ENCODE assay signal across 10 cellular contexts in the genomic region with DNA sequence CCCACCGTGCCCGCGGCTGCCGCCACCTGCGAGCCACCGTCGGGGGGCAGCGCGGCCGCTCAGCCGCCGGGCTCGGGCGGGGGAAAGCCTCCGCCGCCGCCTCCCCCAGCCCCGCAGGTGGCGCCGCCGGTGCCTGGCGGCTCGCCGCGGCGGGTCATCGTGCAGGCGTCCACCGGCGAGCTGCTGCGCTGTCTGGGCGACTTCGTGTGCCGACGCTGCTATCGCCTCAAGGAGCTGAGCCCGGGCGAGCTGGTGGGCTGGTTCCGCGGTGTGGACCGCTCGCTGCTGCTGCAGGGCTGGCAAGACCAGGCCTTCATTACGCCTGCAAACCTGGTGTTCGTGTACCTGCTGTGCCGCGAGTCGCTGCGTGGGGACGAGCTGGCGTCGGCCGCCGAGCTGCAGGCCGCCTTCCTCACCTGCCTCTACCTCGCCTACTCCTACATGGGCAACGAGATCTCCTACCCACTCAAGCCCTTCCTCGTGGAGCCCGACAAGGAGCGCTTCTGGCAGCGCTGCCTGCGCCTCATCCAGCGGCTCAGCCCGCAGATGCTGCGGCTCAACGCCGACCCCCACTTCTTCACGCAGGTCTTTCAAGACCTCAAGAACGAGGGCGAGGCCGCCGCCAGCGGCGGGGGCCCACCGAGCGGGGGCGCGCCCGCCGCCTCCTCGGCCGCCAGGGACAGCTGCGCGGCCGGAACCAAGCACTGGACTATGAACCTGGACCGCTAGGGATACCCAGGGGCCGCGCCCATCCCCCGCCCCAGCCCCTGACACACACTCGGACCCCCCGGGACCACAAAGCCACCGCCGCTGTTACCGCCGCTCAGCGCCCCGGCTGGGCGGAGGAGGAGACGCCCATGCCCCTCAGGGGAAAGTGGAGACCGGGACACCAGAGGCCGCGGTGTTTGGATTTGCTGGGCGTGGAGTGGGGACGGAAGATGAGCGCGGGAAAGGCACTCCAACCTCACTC. TPM values are rescaled to one million over a fixed set of nuclear protein-coding genes. Genes with fewer than 3 reads are reported as not detected.
DNase-seq lines count a peak whose midpoint lies in the region; ATAC-seq and TF ChIP-seq lines count a peak whose summit lies in the region.
"Had no signal": no experiment of that assay in that cellular context is flagged by ENCODE, and none has a peak within 500 bp of the region (broad histone marks: within the 10 kb centered on the region; RNA-seq: fewer than 3 reads in every experiment).

No MANE protein-coding gene starts in this region.

- H3K36me3 Mint-ChIP-seq in nephron progenitor cell (ENCODE audit: low read depth): no peaks in the 10 kb centered on the region

- no peak overlapping the region for H2AFZ ChIP-seq in KMS-11 (ENCODE audit: low read depth)

- H3K4me3 ChIP-seq in KMS-11 (IDR thresholded peaks at IDR 0.05; ENCODE audit: insufficient read depth, low read depth, low read length): no peak overlapping the region
- H3K4me3 ChIP-seq in ascending aorta: peak overlapping the region; percentile 16 to 61

- H3K27ac ChIP-seq in KMS-11 (no peak overlapping the region), ascending aorta (no peak overlapping the region)

- H3K9me3 ChIP-seq in ascending aorta: no peaks in the 10 kb centered on the region

- no peak overlapping the region for H3K9ac ChIP-seq in KMS-11

- H3K4me3 Mint-ChIP-seq in nephron progenitor cell: peak overlapping the region; percentile 81

- H3K36me3 ChIP-seq in KMS-11 (ENCODE audit: insufficient read depth): no peaks in the 10 kb centered on the region
- H3K36me3 ChIP-seq in ascending aorta: no peaks in the 10 kb centered on the region

- DNase-seq in D341Med (ENCODE audit: low spot score) (peak; percentile 49), ascending aorta (ENCODE audit: low spot score in 2 of 2) (no peak), nephron progenitor cell (peak; percentile 21), GOT3 (lab: John Stamatoyannopoulos, UW) (no peak), NCI-H226 (no peak)
- no peak for DNase-seq in NK-92 treated with Interleukin-12 subunit alpha and Interleukin-12 subunit beta, amount 100 ng/mL, for 24 hours (lab: John Stamatoyannopoulos, UW)

- ATAC-seq in GM18502 (IDR thresholded peaks at IDR 0.05; ENCODE audit: poor library complexity, unreplicated experiment): no peak

- peaks cover 37% of the 10 kb centered on the region for H3K4me1 Mint-ChIP-seq in nephron progenitor cell

- H3K27me3 Mint-ChIP-seq in nephron progenitor cell (ENCODE audit: low read depth, poor library complexity): peaks cover 68% of the 10 kb centered on the region

- H3K9me3 Mint-ChIP-seq in nephron progenitor cell: no peaks in the 10 kb centered on the region

- no peaks in the 10 kb centered on the region for H3K79me2 ChIP-seq in KMS-11 (ENCODE audit: insufficient read depth, low read depth)

- H3K27me3 ChIP-seq in KMS-11 (ENCODE audit: insufficient read depth, low read depth): peaks cover 26% of the 10 kb centered on the region; the same call in 1 of the 2 replicates
- H3K27me3 ChIP-seq in ascending aorta: peaks cover 34% of the 10 kb centered on the region

- H3K4me1 ChIP-seq in KMS-11 (ENCODE audit: low read depth, poor library complexity, severe bottlenecking) (peaks cover 14% of the 10 kb centered on the region), ascending aorta (peaks cover 0 to 5% of the 10 kb centered on the region in 2 donors)

- TF ChIP-seq CTCF in KMS-11 (conservative IDR thresholded peaks at IDR 0.05; ENCODE audit: low read depth, low read length) (no peak), ascending aorta (IDR thresholded peaks at IDR 0.05) (no peak), nephron progenitor cell (IDR thresholded peaks at IDR 0.05) (no peak)

- peak overlapping the region; percentile 54; the same call in 1 of the 2 replicates for H3K4me2 ChIP-seq in KMS-11

- H3K27ac Mint-ChIP-seq in nephron progenitor cell: no peak overlapping the region

- intact Hi-C loops in ascending aorta (cut with DNase I): no loop called here

- H4K20me1 ChIP-seq in KMS-11 (ENCODE audit: insufficient read depth): no peaks in the 10 kb centered on the region

RNA-seq across cellular contexts. Expression of gene CDK5R2, which starts 1.0 kb away (rescaled TPM):
- total RNA-seq in ascending aorta: not detected
- total RNA-seq: fibroblast of villous mesenchyme, pulmonary artery endothelial cell had no signal

RNA-seq across cellular contexts. Expression of gene FEV, which starts 24.5 kb away (rescaled TPM):
- total RNA-seq in ascending aorta: not detected
- total RNA-seq: fibroblast of villous mesenchyme, pulmonary artery endothelial cell had no signal

RNA-seq across cellular contexts. Expression of gene CRYBA2, which starts 32.7 kb away (rescaled TPM):
- total RNA-seq in ascending aorta: not detected
- total RNA-seq: pulmonary artery endothelial cell had no signal

Comparison
In these comparisons a context has a peak if more than half of its experiments do, and no peak if none do; other contexts are left out.
1. DNase-seq: peak in D341Med (single experiment) and nephron progenitor cell (single experiment); none in ascending aorta (0 of 2), GOT3 (single experiment), NCI-H226 (single experiment) and NK-92 treated with Interleukin-12 subunit alpha and Interleukin-12 subunit beta, amount 100 ng/mL, for 24 hours (single experiment).